In genomic region chr10:16519250-16519907, GRCh38 we compare ENCODE assay signal across 9 cellular contexts. TPM values are rescaled to one million over a fixed set of nuclear protein-coding genes. Genes with fewer than 3 reads are reported as not detected.
DNase-seq lines count a peak whose midpoint lies in the region; ATAC-seq and TF ChIP-seq lines count a peak whose summit lies in the region.
"Had no signal": no experiment of that assay in that cellular context is flagged by ENCODE, and none has a peak within 500 bp of the region (broad histone marks: within the 10 kb centered on the region; RNA-seq: fewer than 3 reads in every experiment).

No MANE protein-coding gene starts in this region.

- H3K27me3 ChIP-seq in PC-9 (ENCODE audit: insufficient read depth, low read depth), result no peaks in the 10 kb centered on the region
- H3K27me3 ChIP-seq in tibial artery, result peaks cover 0 to 36% of the 10 kb centered on the region in 2 donors

- peak; percentile 42 for ATAC-seq in GM18508 (IDR thresholded peaks at IDR 0.05; ENCODE audit: insufficient read depth, unreplicated experiment)
- ATAC-seq in HG02571 (IDR thresholded peaks at IDR 0.05; ENCODE audit: unreplicated experiment), result peak; percentile 45
- no peak for ATAC-seq in natural killer cell treated with Interleukin-12 subunit alpha and Interleukin-12 subunit beta and Interleukin-15 and Interleukin-18, amount 100 ng/mL, for 72 hours
- ATAC-seq: esophagus mucosa had no signal

- BruUV-seq in PC-9 (replicated peaks; lab: Mats Ljungman, UMichigan), result no TSS peak

- H3K27ac ChIP-seq in angular gyrus (ENCODE audit: low read depth, low read length), result peak overlapping the region; percentile 48
- no peak overlapping the region for H3K27ac ChIP-seq in PC-9
- H3K27ac ChIP-seq in tibial artery, result no peak overlapping the region

- no peak overlapping the region for H3K27ac Mint-ChIP-seq in natural killer cell treated with Interleukin-12 subunit alpha and Interleukin-12 subunit beta and Interleukin-15 and Interleukin-18, amount 100 ng/mL, for 72 hours

- H4K20me1 ChIP-seq in PC-9 (ENCODE audit: insufficient read depth), result no peaks in the 10 kb centered on the region

- no peak overlapping the region for H3K4me2 ChIP-seq in PC-9

- H3K27me3 Mint-ChIP-seq in natural killer cell treated with Interleukin-12 subunit alpha and Interleukin-12 subunit beta and Interleukin-15 and Interleukin-18, amount 100 ng/mL, for 72 hours, result peaks cover 21 to 23% of the 10 kb centered on the region in 2 donors

- H3K4me1 ChIP-seq in PC-9 (replicated peaks; ENCODE audit: insufficient read depth) (no peaks in the 10 kb centered on the region), tibial artery (peaks cover 0 to 27% (median 20%) of the 10 kb centered on the region in 4 donors)

- peaks cover 5 to 12% of the 10 kb centered on the region in 2 donors for H3K4me1 Mint-ChIP-seq in natural killer cell treated with Interleukin-12 subunit alpha and Interleukin-12 subunit beta and Interleukin-15 and Interleukin-18, amount 100 ng/mL, for 72 hours (ENCODE audit: low read depth in 2 of 2)

- H3F3A ChIP-seq in PC-9 (ENCODE audit: insufficient read depth, low read depth), result no peaks in the 10 kb centered on the region

- intact Hi-C loops in PC-9 (cut with micrococcal nuclease; ENCODE audit: unreplicated experiment), result no loop called here
- intact Hi-C loops in tibial artery (cut with DNase I; ENCODE audit: low total_unique reads), result no loop called here

- POLR2A ChIA-PET in PC-9 (lab: Charles Lee; ENCODE audit: unreplicated experiment), result no interaction called here

- no peaks in the 10 kb centered on the region for H3K9me3 Mint-ChIP-seq in natural killer cell treated with Interleukin-12 subunit alpha and Interleukin-12 subunit beta and Interleukin-15 and Interleukin-18, amount 100 ng/mL, for 72 hours

- H2AFZ ChIP-seq in PC-9, result no peak overlapping the region

- H3K79me2 ChIP-seq in PC-9 (ENCODE audit: low read depth), result no peaks in the 10 kb centered on the region

- H3K4me3 Mint-ChIP-seq in natural killer cell treated with Interleukin-12 subunit alpha and Interleukin-12 subunit beta and Interleukin-15 and Interleukin-18, amount 100 ng/mL, for 72 hours, result peak overlapping the region; percentile 60

- H3K36me3 Mint-ChIP-seq in natural killer cell treated with Interleukin-12 subunit alpha and Interleukin-12 subunit beta and Interleukin-15 and Interleukin-18, amount 100 ng/mL, for 72 hours, result no peaks in the 10 kb centered on the region

- CTCF ChIA-PET in PC-9 (lab: Charles Lee), result no interaction called here

- H3K4me3 ChIP-seq in PC-9 (no peak overlapping the region), tibial artery (no peak overlapping the region)

- no peak for DNase-seq in natural killer cell treated with Interleukin-12 subunit alpha and Interleukin-12 subunit beta and Interleukin-15 and Interleukin-18, amount 100 ng/mL, for 72 hours (ENCODE audit: low spot score)
- DNase-seq in PC-9 (no peak), tibial artery (no peak), NCI-H2171 treated with DMSO at 0.1 percent for 48 hours (lab: John Stamatoyannopoulos, UW) (no peak), hepatic stellate cell (ENCODE audit: low spot score) (no peak)

- no peak for TF ChIP-seq CTCF in PC-9 (conservative IDR thresholded peaks at IDR 0.05)
- no peak for TF ChIP-seq CTCF in tibial artery (IDR thresholded peaks at IDR 0.05)

- H3K9me2 ChIP-seq in PC-9 (ENCODE audit: insufficient read depth), result no peaks in the 10 kb centered on the region

- H3K36me3 ChIP-seq in PC-9 (ENCODE audit: low read depth) (no peaks in the 10 kb centered on the region), tibial artery (no peaks in the 10 kb centered on the region)

- H3K9me3 ChIP-seq in PC-9 (ENCODE audit: insufficient read depth, low read depth) (no peaks in the 10 kb centered on the region), tibial artery (no peaks in the 10 kb centered on the region)

RNA-seq across cellular contexts. Expression of gene C1QL3, which starts 2.3 kb away (rescaled TPM):
- under 1 TPM in 1 of 2 donors, not detected in 1; 0.38 TPM for total RNA-seq in natural killer cell treated with Interleukin-12 subunit alpha and Interleukin-12 subunit beta and Interleukin-15 and Interleukin-18, amount 100 ng/mL, for 72 hours
- not detected in 2 replicates for total RNA-seq in PC-9 (2021)
- total RNA-seq: esophagus mucosa had no signal

Comparison
In these comparisons a context has a peak if more than half of its experiments do, and no peak if none do; other contexts are left out.
1. ATAC-seq: peak in GM18508 (single experiment) and HG02571 (single experiment); none in natural killer cell treated with Interleukin-12 subunit alpha and Interleukin-12 subunit beta and Interleukin-15 and Interleukin-18, amount 100 ng/mL, for 72 hours (0 of 2).